17 cellular contexts compared by ENCODE assay signal in the genomic region with DNA sequence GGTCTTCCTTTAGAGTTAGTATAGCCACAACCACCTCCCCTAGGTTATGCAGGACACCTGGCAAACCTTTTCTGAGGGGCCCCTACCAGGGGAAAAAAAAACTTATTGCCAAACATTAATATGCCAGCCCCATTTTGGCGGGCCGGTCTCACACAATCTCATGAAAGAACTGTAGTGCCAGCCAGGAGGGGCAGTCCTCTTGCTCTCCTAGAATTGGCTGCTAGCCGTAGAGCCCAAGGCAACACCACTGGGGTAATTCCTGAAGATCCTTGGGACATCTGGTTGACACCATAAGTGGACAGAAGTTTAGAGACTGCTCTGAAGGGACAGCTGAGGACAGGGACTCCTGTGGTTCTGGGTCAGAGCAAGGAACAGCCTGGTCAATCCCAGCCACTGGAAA. TPM values are rescaled to one million over a fixed set of nuclear protein-coding genes. Genes with fewer than 3 reads are reported as not detected.
"Had no signal": no experiment of that assay in that cellular context is flagged by ENCODE, and none has a peak within 500 bp of the region (broad histone marks: within the 10 kb centered on the region; RNA-seq: fewer than 3 reads in every experiment).

No MANE protein-coding gene starts in this region.

- H3K36me3 Mint-ChIP-seq: activated naive CD4-positive, alpha-beta T cell treated with anti-CD3 and anti-CD28 coated beads, Interleukin-2, amount 10 ng/mL, durations not matched to agents 7 days and 5 days; immature natural killer cell; naive thymus-derived CD4-positive, alpha-beta T cell; neural progenitor cell; stimulated activated naive B cell treated with anti-CD40 and anti-IgM and Interleukin-4, amounts not matched to agents 10 μg/mL and 1 μg/mL and 100 μg/mL, for 72 hours had no signal

- H3K4me1 ChIP-seq: left lung had no signal

- H3K27me3 ChIP-seq: left lung, neural progenitor cell had no signal

- DNase-seq: activated B cell treated with CpG ODN at 0.5 μM for 24 hours; activated CD4-positive, alpha-beta T cell treated with anti-CD3 and anti-CD28 coated beads for 36 hours; activated CD4-positive, alpha-beta T cell treated with anti-CD3 and anti-CD28 coated beads, Interleukin-2, amount 50 U/mL, for 4 hours; activated effector memory CD4-positive, alpha-beta T cell treated with anti-CD3 and anti-CD28 coated beads, Interleukin-2, amount 50 U/mL, for 16 hours; activated naive CD4-positive, alpha-beta T cell treated with anti-CD3 and anti-CD28 coated beads, Interleukin-2, amount 10 ng/mL, durations not matched to agents 7 days and 5 days; immature natural killer cell; left lung; naive thymus-derived CD4-positive, alpha-beta T cell; retina; stimulated activated CD4-positive, alpha-beta T cell treated with anti-CD3 and anti-CD28 coated beads, Interleukin-2, amount 100 ng/mL, for 48 hours; stimulated activated CD8-positive, alpha-beta memory T cell treated with anti-CD3 and anti-CD28 coated beads, Interleukin-4, amount 100 ng/mL, for 48 hours; stimulated activated naive B cell treated with anti-CD40 and anti-IgM and Interleukin-4, amounts not matched to agents 10 μg/mL and 1 μg/mL and 100 μg/mL, for 72 hours; SW 1271; T-helper 17 cell had no signal

- H3K4me1 Mint-ChIP-seq: activated B cell treated with CpG ODN at 0.5 μM for 24 hours; activated CD4-positive, alpha-beta T cell treated with anti-CD3 and anti-CD28 coated beads for 36 hours; activated naive CD4-positive, alpha-beta T cell treated with anti-CD3 and anti-CD28 coated beads, Interleukin-2, amount 10 ng/mL, durations not matched to agents 7 days and 5 days; central memory CD8-positive, alpha-beta T cell; naive thymus-derived CD4-positive, alpha-beta T cell; stimulated activated naive B cell treated with anti-CD40 and anti-IgM and Interleukin-4, amounts not matched to agents 10 μg/mL and 1 μg/mL and 100 μg/mL, for 72 hours; T-helper 17 cell had no signal

- H3K4me3 Mint-ChIP-seq: activated B cell treated with CpG ODN at 0.5 μM for 24 hours; activated CD4-positive, alpha-beta T cell treated with anti-CD3 and anti-CD28 coated beads for 36 hours; activated naive CD4-positive, alpha-beta T cell treated with anti-CD3 and anti-CD28 coated beads, Interleukin-2, amount 10 ng/mL, durations not matched to agents 7 days and 5 days; central memory CD8-positive, alpha-beta T cell; immature natural killer cell; naive thymus-derived CD4-positive, alpha-beta T cell; neural progenitor cell; stimulated activated naive B cell treated with anti-CD40 and anti-IgM and Interleukin-4, amounts not matched to agents 10 μg/mL and 1 μg/mL and 100 μg/mL, for 72 hours; T-helper 17 cell had no signal

- H3K27ac ChIP-seq: left lung, neural progenitor cell had no signal

- H3K9me3 ChIP-seq: left lung had no signal

- H3K9me3 Mint-ChIP-seq: activated B cell treated with CpG ODN at 0.5 μM for 24 hours; activated naive CD4-positive, alpha-beta T cell treated with anti-CD3 and anti-CD28 coated beads, Interleukin-2, amount 10 ng/mL, durations not matched to agents 7 days and 5 days; central memory CD8-positive, alpha-beta T cell; naive thymus-derived CD4-positive, alpha-beta T cell; neural progenitor cell; stimulated activated naive B cell treated with anti-CD40 and anti-IgM and Interleukin-4, amounts not matched to agents 10 μg/mL and 1 μg/mL and 100 μg/mL, for 72 hours had no signal

- H3K27ac Mint-ChIP-seq: activated B cell treated with CpG ODN at 0.5 μM for 24 hours; activated CD4-positive, alpha-beta T cell treated with anti-CD3 and anti-CD28 coated beads for 36 hours; activated naive CD4-positive, alpha-beta T cell treated with anti-CD3 and anti-CD28 coated beads, Interleukin-2, amount 10 ng/mL, durations not matched to agents 7 days and 5 days; immature natural killer cell; neural progenitor cell; stimulated activated naive B cell treated with anti-CD40 and anti-IgM and Interleukin-4, amounts not matched to agents 10 μg/mL and 1 μg/mL and 100 μg/mL, for 72 hours had no signal

- H3K4me3 ChIP-seq: left lung, lung, neural progenitor cell had no signal

- ATAC-seq: activated CD4-positive, alpha-beta T cell treated with anti-CD3 and anti-CD28 coated beads for 36 hours; left lung; naive thymus-derived CD4-positive, alpha-beta T cell; stimulated activated naive B cell treated with anti-CD40 and anti-IgM and Interleukin-4, amounts not matched to agents 10 μg/mL and 1 μg/mL and 100 μg/mL, for 72 hours; T-helper 17 cell had no signal

- H3K27me3 Mint-ChIP-seq: activated CD4-positive, alpha-beta T cell treated with anti-CD3 and anti-CD28 coated beads for 36 hours; central memory CD8-positive, alpha-beta T cell had no signal

- H3K36me3 ChIP-seq: left lung, neural progenitor cell had no signal

RNA-seq across cellular contexts. Expression of a gene that starts 24.2 kb away (rescaled TPM):
- polyA plus RNA-seq: naive thymus-derived CD4-positive, alpha-beta T cell had no signal
